ENCODE assay signal across 1 cellular context in genomic region chr5:146072595-146072994, GRCh38.
TF ChIP-seq lines count a peak whose summit lies in the region.

No MANE protein-coding gene starts in this region.

TF ChIP-seq in GM23338, 12 proteins besides CTCF, POLR2A, EP300 and RAD21 (continued from another document):
- TF ChIP-seq POLR2AphosphoS5 (IDR thresholded peaks at IDR 0.05; ENCODE audit: low read depth), result no peak
- TF ChIP-seq JUNB (IDR thresholded peaks at IDR 0.05; ENCODE audit: unreplicated experiment), result no peak
- no peak for TF ChIP-seq ZNF331 (CRISPR knock-in tag; IDR thresholded peaks at IDR 0.05; ENCODE audit: low read depth)
- no peak for TF ChIP-seq ZNF462 (CRISPR knock-in tag; IDR thresholded peaks at IDR 0.05)
- TF ChIP-seq ETS1 (IDR thresholded peaks at IDR 0.05), result no peak
- TF ChIP-seq NANOG (IDR thresholded peaks at IDR 0.05; ENCODE audit: borderline replicate concordance), result no peak
- no peak for TF ChIP-seq CREB1 (CRISPR knock-in tag; IDR thresholded peaks at IDR 0.05; ENCODE audit: low read depth)
- TF ChIP-seq EZH2phosphoT487 (IDR thresholded peaks at IDR 0.05; ENCODE audit: unreplicated experiment), result no peak
